ENCODE assay signal across 1 cellular context in the genomic region with DNA sequence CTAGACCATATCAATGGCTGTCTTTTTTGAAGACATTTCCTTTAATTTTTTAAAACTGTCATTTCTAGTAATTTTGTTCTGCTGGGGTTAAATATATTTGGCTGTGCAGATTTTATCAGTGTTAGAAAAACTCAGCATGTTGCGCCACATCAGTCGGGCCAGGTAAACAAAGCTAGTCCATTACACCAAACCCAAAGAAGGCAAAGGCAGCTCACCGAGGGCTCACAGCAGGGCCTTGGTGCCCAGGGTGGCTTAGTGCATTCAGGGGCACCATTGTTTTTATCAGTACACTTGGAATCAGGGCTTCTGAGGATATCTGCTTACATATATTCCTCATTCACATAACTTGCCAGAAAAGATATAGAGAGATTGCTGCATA.
TF ChIP-seq lines count a peak whose summit lies in the region.

No MANE protein-coding gene starts in this region.

TF ChIP-seq in HepG2, 621 proteins besides CTCF, POLR2A, EP300 and RAD21 (continued from another document and continues in another):
- TF ChIP-seq, protein P1, sequence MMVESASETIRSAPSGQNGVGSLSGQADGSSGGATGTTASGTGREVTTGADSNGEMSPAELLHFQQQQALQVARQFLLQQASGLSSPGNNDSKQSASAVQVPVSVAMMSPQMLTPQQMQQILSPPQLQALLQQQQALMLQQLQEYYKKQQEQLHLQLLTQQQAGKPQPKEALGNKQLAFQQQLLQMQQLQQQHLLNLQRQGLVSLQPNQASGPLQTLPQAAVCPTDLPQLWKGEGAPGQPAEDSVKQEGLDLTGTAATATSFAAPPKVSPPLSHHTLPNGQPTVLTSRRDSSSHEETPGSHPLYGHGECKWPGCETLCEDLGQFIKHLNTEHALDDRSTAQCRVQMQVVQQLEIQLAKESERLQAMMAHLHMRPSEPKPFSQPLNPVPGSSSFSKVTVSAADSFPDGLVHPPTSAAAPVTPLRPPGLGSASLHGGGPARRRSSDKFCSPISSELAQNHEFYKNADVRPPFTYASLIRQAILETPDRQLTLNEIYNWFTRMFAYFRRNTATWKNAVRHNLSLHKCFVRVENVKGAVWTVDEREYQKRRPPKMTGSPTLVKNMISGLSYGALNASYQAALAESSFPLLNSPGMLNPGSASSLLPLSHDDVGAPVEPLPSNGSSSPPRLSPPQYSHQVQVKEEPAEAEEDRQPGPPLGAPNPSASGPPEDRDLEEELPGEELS (CRISPR knock-in tag; IDR thresholded peaks at IDR 0.05) = peak; percentile 67
- no peak for TF ChIP-seq SOX6 (IDR thresholded peaks at IDR 0.05)
- TF ChIP-seq SOX6 (CRISPR knock-in tag; IDR thresholded peaks at IDR 0.05) = peak; percentile 40; the same call in 1 of the 2 replicates
- TF ChIP-seq, protein P2, sequence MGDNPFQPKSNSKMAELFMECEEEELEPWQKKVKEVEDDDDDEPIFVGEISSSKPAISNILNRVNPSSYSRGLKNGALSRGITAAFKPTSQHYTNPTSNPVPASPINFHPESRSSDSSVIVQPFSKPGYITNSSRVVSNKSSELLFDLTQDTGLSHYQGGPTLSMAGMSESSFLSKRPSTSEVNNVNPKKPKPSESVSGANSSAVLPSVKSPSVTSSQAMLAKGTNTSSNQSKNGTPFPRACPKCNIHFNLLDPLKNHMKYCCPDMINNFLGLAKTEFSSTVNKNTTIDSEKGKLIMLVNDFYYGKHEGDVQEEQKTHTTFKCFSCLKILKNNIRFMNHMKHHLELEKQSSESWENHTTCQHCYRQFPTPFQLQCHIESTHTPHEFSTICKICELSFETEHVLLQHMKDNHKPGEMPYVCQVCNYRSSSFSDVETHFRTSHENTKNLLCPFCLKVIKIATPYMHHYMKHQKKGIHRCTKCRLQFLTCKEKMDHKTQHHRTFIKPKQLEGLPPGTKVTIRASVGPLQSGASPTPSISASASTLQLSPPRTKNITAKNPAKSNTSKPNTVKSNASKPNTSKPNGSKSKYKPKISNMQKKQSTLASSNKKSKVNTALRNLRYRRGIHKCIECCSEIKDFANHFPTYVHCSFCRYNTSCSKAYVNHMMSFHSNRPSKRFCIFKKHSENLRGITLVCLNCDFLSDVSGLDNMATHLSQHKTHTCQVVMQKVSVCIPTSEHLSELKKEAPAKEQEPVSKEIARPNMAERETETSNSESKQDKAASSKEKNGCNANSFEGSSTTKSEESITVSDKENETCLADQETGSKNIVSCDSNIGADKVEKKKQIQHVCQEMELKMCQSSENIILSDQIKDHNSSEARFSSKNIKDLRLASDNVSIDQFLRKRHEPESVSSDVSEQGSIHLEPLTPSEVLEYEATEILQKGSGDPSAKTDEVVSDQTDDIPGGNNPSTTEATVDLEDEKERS (CRISPR knock-in tag; IDR thresholded peaks at IDR 0.05) = no peak
- TF ChIP-seq PAF1 (CRISPR knock-in tag; IDR thresholded peaks at IDR 0.05) = no peak
- TF ChIP-seq, protein P3, sequence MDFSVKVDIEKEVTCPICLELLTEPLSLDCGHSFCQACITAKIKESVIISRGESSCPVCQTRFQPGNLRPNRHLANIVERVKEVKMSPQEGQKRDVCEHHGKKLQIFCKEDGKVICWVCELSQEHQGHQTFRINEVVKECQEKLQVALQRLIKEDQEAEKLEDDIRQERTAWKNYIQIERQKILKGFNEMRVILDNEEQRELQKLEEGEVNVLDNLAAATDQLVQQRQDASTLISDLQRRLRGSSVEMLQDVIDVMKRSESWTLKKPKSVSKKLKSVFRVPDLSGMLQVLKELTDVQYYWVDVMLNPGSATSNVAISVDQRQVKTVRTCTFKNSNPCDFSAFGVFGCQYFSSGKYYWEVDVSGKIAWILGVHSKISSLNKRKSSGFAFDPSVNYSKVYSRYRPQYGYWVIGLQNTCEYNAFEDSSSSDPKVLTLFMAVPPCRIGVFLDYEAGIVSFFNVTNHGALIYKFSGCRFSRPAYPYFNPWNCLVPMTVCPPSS (IDR thresholded peaks at IDR 0.05) = no peak
- TF ChIP-seq, protein P4, sequence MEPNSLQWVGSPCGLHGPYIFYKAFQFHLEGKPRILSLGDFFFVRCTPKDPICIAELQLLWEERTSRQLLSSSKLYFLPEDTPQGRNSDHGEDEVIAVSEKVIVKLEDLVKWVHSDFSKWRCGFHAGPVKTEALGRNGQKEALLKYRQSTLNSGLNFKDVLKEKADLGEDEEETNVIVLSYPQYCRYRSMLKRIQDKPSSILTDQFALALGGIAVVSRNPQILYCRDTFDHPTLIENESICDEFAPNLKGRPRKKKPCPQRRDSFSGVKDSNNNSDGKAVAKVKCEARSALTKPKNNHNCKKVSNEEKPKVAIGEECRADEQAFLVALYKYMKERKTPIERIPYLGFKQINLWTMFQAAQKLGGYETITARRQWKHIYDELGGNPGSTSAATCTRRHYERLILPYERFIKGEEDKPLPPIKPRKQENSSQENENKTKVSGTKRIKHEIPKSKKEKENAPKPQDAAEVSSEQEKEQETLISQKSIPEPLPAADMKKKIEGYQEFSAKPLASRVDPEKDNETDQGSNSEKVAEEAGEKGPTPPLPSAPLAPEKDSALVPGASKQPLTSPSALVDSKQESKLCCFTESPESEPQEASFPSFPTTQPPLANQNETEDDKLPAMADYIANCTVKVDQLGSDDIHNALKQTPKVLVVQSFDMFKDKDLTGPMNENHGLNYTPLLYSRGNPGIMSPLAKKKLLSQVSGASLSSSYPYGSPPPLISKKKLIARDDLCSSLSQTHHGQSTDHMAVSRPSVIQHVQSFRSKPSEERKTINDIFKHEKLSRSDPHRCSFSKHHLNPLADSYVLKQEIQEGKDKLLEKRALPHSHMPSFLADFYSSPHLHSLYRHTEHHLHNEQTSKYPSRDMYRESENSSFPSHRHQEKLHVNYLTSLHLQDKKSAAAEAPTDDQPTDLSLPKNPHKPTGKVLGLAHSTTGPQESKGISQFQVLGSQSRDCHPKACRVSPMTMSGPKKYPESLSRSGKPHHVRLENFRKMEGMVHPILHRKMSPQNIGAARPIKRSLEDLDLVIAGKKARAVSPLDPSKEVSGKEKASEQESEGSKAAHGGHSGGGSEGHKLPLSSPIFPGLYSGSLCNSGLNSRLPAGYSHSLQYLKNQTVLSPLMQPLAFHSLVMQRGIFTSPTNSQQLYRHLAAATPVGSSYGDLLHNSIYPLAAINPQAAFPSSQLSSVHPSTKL (CRISPR knock-in tag; IDR thresholded peaks at IDR 0.05) = peak; percentile 44
- TF ChIP-seq SRF (IDR thresholded peaks at IDR 0.05; ENCODE audit: low read depth, low read length) = peak; percentile 60; the same call in 1 of the 2 replicates
- TF ChIP-seq, protein P5, sequence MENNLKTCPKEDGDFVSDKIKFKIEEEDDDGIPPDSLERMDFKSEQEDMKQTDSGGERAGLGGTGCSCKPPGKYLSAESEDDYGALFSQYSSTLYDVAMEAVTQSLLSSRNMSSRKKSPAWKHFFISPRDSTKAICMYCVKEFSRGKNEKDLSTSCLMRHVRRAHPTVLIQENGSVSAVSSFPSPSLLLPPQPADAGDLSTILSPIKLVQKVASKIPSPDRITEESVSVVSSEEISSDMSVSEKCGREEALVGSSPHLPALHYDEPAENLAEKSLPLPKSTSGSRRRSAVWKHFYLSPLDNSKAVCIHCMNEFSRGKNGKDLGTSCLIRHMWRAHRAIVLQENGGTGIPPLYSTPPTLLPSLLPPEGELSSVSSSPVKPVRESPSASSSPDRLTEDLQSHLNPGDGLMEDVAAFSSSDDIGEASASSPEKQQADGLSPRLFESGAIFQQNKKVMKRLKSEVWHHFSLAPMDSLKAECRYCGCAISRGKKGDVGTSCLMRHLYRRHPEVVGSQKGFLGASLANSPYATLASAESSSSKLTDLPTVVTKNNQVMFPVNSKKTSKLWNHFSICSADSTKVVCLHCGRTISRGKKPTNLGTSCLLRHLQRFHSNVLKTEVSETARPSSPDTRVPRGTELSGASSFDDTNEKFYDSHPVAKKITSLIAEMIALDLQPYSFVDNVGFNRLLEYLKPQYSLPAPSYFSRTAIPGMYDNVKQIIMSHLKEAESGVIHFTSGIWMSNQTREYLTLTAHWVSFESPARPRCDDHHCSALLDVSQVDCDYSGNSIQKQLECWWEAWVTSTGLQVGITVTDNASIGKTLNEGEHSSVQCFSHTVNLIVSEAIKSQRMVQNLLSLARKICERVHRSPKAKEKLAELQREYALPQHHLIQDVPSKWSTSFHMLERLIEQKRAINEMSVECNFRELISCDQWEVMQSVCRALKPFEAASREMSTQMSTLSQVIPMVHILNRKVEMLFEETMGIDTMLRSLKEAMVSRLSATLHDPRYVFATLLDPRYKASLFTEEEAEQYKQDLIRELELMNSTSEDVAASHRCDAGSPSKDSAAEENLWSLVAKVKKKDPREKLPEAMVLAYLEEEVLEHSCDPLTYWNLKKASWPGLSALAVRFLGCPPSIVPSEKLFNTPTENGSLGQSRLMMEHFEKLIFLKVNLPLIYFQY (CRISPR knock-in tag; IDR thresholded peaks at IDR 0.05; ENCODE audit: borderline replicate concordance) = peak; percentile 26; the same call in 1 of the 2 replicates
- TF ChIP-seq MTF2 (CRISPR knock-in tag; IDR thresholded peaks at IDR 0.05; ENCODE audit: borderline replicate concordance) = no peak
- TF ChIP-seq, protein P6, sequence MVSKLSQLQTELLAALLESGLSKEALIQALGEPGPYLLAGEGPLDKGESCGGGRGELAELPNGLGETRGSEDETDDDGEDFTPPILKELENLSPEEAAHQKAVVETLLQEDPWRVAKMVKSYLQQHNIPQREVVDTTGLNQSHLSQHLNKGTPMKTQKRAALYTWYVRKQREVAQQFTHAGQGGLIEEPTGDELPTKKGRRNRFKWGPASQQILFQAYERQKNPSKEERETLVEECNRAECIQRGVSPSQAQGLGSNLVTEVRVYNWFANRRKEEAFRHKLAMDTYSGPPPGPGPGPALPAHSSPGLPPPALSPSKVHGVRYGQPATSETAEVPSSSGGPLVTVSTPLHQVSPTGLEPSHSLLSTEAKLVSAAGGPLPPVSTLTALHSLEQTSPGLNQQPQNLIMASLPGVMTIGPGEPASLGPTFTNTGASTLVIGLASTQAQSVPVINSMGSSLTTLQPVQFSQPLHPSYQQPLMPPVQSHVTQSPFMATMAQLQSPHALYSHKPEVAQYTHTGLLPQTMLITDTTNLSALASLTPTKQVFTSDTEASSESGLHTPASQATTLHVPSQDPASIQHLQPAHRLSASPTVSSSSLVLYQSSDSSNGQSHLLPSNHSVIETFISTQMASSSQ (IDR thresholded peaks at IDR 0.05; ENCODE audit: low read depth) = 0 out of 2 replicates have a peak, but pooled peaks have one; percentile 51
- TF ChIP-seq, protein P6 (CRISPR knock-in tag; IDR thresholded peaks at IDR 0.05; ENCODE audit: borderline replicate concordance) = no peak; the same call in 1 of the 2 replicates
- peak; percentile 78 for TF ChIP-seq FOXA3 (CRISPR knock-in tag; IDR thresholded peaks at IDR 0.05)
- no peak for TF ChIP-seq ZC3H4 (CRISPR knock-in tag; IDR thresholded peaks at IDR 0.05; ENCODE audit: borderline replicate concordance)
- peak; percentile 58; the same call in 1 of the 2 replicates for TF ChIP-seq FOXK1 (CRISPR knock-in tag; IDR thresholded peaks at IDR 0.05; ENCODE audit: borderline replicate concordance, low read depth)
- no peak for TF ChIP-seq HMGA1 (CRISPR knock-in tag; conservative IDR thresholded peaks at IDR 0.05)
- peak; percentile 91 for TF ChIP-seq CEBPB (IDR thresholded peaks at IDR 0.05; ENCODE audit: borderline replicate concordance, low read depth, low read length)
- TF ChIP-seq, protein P7, sequence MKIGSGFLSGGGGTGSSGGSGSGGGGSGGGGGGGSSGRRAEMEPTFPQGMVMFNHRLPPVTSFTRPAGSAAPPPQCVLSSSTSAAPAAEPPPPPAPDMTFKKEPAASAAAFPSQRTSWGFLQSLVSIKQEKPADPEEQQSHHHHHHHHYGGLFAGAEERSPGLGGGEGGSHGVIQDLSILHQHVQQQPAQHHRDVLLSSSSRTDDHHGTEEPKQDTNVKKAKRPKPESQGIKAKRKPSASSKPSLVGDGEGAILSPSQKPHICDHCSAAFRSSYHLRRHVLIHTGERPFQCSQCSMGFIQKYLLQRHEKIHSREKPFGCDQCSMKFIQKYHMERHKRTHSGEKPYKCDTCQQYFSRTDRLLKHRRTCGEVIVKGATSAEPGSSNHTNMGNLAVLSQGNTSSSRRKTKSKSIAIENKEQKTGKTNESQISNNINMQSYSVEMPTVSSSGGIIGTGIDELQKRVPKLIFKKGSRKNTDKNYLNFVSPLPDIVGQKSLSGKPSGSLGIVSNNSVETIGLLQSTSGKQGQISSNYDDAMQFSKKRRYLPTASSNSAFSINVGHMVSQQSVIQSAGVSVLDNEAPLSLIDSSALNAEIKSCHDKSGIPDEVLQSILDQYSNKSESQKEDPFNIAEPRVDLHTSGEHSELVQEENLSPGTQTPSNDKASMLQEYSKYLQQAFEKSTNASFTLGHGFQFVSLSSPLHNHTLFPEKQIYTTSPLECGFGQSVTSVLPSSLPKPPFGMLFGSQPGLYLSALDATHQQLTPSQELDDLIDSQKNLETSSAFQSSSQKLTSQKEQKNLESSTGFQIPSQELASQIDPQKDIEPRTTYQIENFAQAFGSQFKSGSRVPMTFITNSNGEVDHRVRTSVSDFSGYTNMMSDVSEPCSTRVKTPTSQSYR (CRISPR knock-in tag; IDR thresholded peaks at IDR 0.05; ENCODE audit: borderline replicate concordance) = no peak
- TF ChIP-seq ZKSCAN1 (IDR thresholded peaks at IDR 0.05; ENCODE audit: low read length) = no peak
- no peak for TF ChIP-seq TMF1 (CRISPR knock-in tag; IDR thresholded peaks at IDR 0.05; ENCODE audit: low read depth)
- TF ChIP-seq FOXJ3 (CRISPR knock-in tag; IDR thresholded peaks at IDR 0.05; ENCODE audit: borderline replicate concordance) = peak; percentile 47; the same call in 1 of the 2 replicates
- no peak for TF ChIP-seq ZNF468 (CRISPR knock-in tag; IDR thresholded peaks at IDR 0.05)
- 0 out of 2 replicates have a peak, but pooled peaks have one; percentile 15 for TF ChIP-seq ISL2 (CRISPR knock-in tag; IDR thresholded peaks at IDR 0.05)
- TF ChIP-seq TSC22D2 (CRISPR knock-in tag; IDR thresholded peaks at IDR 0.05; ENCODE audit: borderline replicate concordance) = no peak
- no peak for TF ChIP-seq MIER2 (CRISPR knock-in tag; IDR thresholded peaks at IDR 0.05)
